1 cellular context compared by ENCODE assay signal in the genomic region with DNA sequence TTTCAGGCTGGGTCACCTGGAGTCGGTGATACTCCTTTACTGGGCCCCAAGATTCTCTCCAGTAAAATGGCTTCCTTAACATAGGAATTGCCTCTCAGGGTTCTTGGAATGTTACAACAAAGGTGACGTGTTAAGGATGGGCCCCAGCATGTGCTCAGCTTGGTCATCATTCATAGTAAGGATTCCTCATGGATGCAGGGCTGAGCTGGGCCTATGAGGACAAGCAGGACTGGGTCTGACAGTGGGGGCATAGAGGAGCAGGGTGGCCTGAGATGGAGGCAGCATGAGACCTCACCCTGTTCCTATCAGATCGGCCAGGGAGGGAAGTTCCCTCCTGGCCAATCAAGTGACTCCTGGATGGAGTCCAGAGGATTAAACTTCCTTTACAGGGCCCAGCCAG.
TF ChIP-seq lines count a peak whose summit lies in the region.

No MANE protein-coding gene starts in this region.

TF ChIP-seq in GM23338, 12 proteins besides CTCF, POLR2A, EP300 and RAD21 (continued from another document):
- TF ChIP-seq, protein P1, sequence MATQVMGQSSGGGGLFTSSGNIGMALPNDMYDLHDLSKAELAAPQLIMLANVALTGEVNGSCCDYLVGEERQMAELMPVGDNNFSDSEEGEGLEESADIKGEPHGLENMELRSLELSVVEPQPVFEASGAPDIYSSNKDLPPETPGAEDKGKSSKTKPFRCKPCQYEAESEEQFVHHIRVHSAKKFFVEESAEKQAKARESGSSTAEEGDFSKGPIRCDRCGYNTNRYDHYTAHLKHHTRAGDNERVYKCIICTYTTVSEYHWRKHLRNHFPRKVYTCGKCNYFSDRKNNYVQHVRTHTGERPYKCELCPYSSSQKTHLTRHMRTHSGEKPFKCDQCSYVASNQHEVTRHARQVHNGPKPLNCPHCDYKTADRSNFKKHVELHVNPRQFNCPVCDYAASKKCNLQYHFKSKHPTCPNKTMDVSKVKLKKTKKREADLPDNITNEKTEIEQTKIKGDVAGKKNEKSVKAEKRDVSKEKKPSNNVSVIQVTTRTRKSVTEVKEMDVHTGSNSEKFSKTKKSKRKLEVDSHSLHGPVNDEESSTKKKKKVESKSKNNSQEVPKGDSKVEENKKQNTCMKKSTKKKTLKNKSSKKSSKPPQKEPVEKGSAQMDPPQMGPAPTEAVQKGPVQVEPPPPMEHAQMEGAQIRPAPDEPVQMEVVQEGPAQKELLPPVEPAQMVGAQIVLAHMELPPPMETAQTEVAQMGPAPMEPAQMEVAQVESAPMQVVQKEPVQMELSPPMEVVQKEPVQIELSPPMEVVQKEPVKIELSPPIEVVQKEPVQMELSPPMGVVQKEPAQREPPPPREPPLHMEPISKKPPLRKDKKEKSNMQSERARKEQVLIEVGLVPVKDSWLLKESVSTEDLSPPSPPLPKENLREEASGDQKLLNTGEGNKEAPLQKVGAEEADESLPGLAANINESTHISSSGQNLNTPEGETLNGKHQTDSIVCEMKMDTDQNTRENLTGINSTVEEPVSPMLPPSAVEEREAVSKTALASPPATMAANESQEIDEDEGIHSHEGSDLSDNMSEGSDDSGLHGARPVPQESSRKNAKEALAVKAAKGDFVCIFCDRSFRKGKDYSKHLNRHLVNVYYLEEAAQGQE (IDR thresholded peaks at IDR 0.05; ENCODE audit: unreplicated experiment): no peak
- TF ChIP-seq POLR2AphosphoS5 (IDR thresholded peaks at IDR 0.05; ENCODE audit: low read depth): no peak
- TF ChIP-seq, protein P2, sequence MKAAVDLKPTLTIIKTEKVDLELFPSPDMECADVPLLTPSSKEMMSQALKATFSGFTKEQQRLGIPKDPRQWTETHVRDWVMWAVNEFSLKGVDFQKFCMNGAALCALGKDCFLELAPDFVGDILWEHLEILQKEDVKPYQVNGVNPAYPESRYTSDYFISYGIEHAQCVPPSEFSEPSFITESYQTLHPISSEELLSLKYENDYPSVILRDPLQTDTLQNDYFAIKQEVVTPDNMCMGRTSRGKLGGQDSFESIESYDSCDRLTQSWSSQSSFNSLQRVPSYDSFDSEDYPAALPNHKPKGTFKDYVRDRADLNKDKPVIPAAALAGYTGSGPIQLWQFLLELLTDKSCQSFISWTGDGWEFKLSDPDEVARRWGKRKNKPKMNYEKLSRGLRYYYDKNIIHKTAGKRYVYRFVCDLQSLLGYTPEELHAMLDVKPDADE (IDR thresholded peaks at IDR 0.05): no peak
TF ChIP-seq in GM23338: peak in this region for 0.
